Comparison of ENCODE assay signal across 14 cellular contexts in the genomic region with DNA sequence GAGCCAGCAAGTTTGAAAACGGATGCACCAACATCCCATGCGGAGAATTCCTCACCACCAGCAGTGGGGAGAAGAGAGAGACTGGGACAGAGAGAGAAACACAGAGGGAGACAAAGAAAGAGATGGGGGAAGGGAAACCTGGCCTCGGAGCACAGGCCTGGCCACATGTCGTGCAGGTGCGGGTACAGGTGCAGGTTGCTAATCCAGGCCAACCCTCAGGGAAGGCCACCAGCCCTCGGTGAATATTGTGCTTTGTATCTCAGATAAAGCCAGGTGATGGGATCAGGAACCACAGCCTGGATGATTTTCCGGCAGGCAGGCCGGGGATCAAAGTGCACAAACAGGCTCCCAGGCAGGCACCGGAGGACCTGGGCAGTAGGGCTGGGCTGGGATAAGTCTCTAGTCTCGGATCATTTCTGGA. TPM values are rescaled to one million over a fixed set of nuclear protein-coding genes. Genes with fewer than 3 reads are reported as not detected.
DNase-seq lines count a peak whose midpoint lies in the region; ATAC-seq, FAIRE-seq and TF ChIP-seq lines count a peak whose summit lies in the region.
"Had no signal": no experiment of that assay in that cellular context is flagged by ENCODE, and none has a peak within 500 bp of the region (broad histone marks: within the 10 kb centered on the region; RNA-seq: fewer than 3 reads in every experiment).

No MANE protein-coding gene starts in this region.

- H3K27ac Mint-ChIP-seq in HFFc6 (peak overlapping the region; percentile 79), WTC11 (peak overlapping the region; percentile 99)

- POLR2A ChIA-PET in WTC11 (lab: Charles Lee) = no interaction called here

- FAIRE-seq in small intestine (lab: Jason Lieb, UNC) = no peak
- FAIRE-seq: GM18507 had no signal

- peak overlapping the region; percentile 84 for H3K9ac ChIP-seq in iPS-20b (ENCODE audit: low read depth, low read length)

- 18 to 65% (median 28%) methylated on average over 10 of the region's 10 CpGs for WGBS in small intestine, 3 donors

- H3K4me1 Mint-ChIP-seq in HFFc6 (ENCODE audit: low read depth) (peaks cover 78% of the 10 kb centered on the region), WTC11 (peaks cover 60% of the 10 kb centered on the region)

- H3K4me1 ChIP-seq in iPS-20b (ENCODE audit: insufficient read depth, low read length) = peaks cover 40% of the 10 kb centered on the region; the same call in 1 of the 2 replicates
- peaks cover 10 to 13% of the 10 kb centered on the region in 2 donors for H3K4me1 ChIP-seq in small intestine (ENCODE audit: control insufficient read depth in 2 of 2, insufficient read depth in 1 of 2, low read depth in 1 of 2, low read length in 1 of 2)

- H3K36me3 Mint-ChIP-seq in HFFc6 (ENCODE audit: low read depth) (peaks cover 63% of the 10 kb centered on the region), WTC11 (peaks cover 15% of the 10 kb centered on the region)

- H3K9me3 Mint-ChIP-seq in HFFc6 (peaks cover 3% of the 10 kb centered on the region; the same call in 1 of the 2 replicates), WTC11 (peaks cover 13% of the 10 kb centered on the region)
- H3K9me3 Mint-ChIP-seq: naive thymus-derived CD8-positive, alpha-beta T cell had no signal

- H3K27me3 ChIP-seq in iPS-20b (ENCODE audit: insufficient read depth, low read length) (peaks cover 27% of the 10 kb centered on the region), small intestine (ENCODE audit: control insufficient read depth in 2 of 2, insufficient read depth in 2 of 2, low read length in 2 of 2) (no peaks in the 10 kb centered on the region)
- H3K27me3 ChIP-seq: gastrocnemius medialis had no signal

- H3K9me3 ChIP-seq in iPS-20b (ENCODE audit: insufficient read depth, low read depth, low read length) (no peaks in the 10 kb centered on the region), small intestine (ENCODE audit: control insufficient read depth, low read depth) (no peaks in the 10 kb centered on the region)
- H3K9me3 ChIP-seq: gastrocnemius medialis, tibial nerve had no signal

- CTCF ChIA-PET in WTC11 (lab: Charles Lee) = no interaction called here

- peak overlapping the region; percentile 50; the same call in 1 of the 2 replicates for H3K4me3 ChIP-seq in iPS-20b (ENCODE audit: low read length)
- H3K4me3 ChIP-seq in small intestine (ENCODE audit: low read depth in 1 of 2, low read length in 2 of 2) = no peak overlapping the region
- H3K4me3 ChIP-seq: gastrocnemius medialis had no signal

- peak; percentile 3 for ATAC-seq in WTC11
- no peak for ATAC-seq in activated CD4-positive, CD25-positive, alpha-beta regulatory T cell treated with anti-CD3 and anti-CD28 coated beads, Interleukin-2, amount 50 U/mL, for 24 hours
- ATAC-seq: gastrocnemius medialis; naive thymus-derived CD8-positive, alpha-beta T cell had no signal

- H3K27me3 Mint-ChIP-seq in HFFc6 (ENCODE audit: insufficient read depth) (peaks cover 4% of the 10 kb centered on the region), WTC11 (ENCODE audit: low read depth) (peaks cover 19% of the 10 kb centered on the region)

- H3K4me3 Mint-ChIP-seq in HFFc6 (peak overlapping the region; percentile 97), WTC11 (peak overlapping the region; percentile 44)

- TF ChIP-seq CTCF in HFFc6 (IDR thresholded peaks at IDR 0.05) (no peak), WTC11 (IDR thresholded peaks at IDR 0.05) (no peak)

- DNase-seq in HFFc6 = no peak
- DNase-seq in WTC11 (ENCODE audit: low spot score) = peak; percentile 39
- peak; percentile 95 for DNase-seq in small intestine
- DNase-seq in DMS114 treated with DMSO at 0.1 percent for 48 hours (lab: John Stamatoyannopoulos, UW; ENCODE audit: unreplicated experiment) = no peak
- DNase-seq in activated naive CD4-positive, alpha-beta T cell treated with anti-CD3 and anti-CD28 coated beads, Interleukin-2, amount 50 U/mL, for 16 hours = no peak
- no peak for DNase-seq in NCI-H345 (lab: John Stamatoyannopoulos, UW)
- DNase-seq: NCI-H524 treated with DMSO at 0.1 percent for 48 hours, T-helper 1 cell had no signal

- peaks cover 9% of the 10 kb centered on the region; the same call in 1 of the 2 replicates for H3K36me3 ChIP-seq in iPS-20b (ENCODE audit: insufficient read depth, low read depth, low read length)
- H3K36me3 ChIP-seq in small intestine (ENCODE audit: control insufficient read depth in 2 of 2, insufficient read depth in 2 of 2, low read length in 2 of 2) = no peaks in the 10 kb centered on the region
- H3K36me3 ChIP-seq: gastrocnemius medialis, tibial nerve had no signal

- H3K27ac ChIP-seq in iPS-20b (ENCODE audit: low read length) (peak overlapping the region; percentile 99), small intestine (ENCODE audit: low read depth in 1 of 2, low read length in 1 of 2) (peak overlapping the region; percentile 89 to 93)

TF ChIP-seq in WTC11, 78 proteins besides CTCF, POLR2A, EP300 and RAD21 (continues in another document):
- TF ChIP-seq KAT7 (CRISPR knock-in tag; IDR thresholded peaks at IDR 0.05; ENCODE audit: borderline replicate concordance) (no peak), ETV6 (CRISPR knock-in tag; IDR thresholded peaks at IDR 0.05) (peak; percentile 65; the same call in 1 of the 2 replicates), PRRX2 (CRISPR knock-in tag; IDR thresholded peaks at IDR 0.05) (0 out of 2 replicates have a peak, but pooled peaks have one; percentile 65), USF1 (CRISPR knock-in tag; IDR thresholded peaks at IDR 0.05) (0 out of 2 replicates have a peak, but pooled peaks have one; percentile 42)
- TF ChIP-seq, protein P1, sequence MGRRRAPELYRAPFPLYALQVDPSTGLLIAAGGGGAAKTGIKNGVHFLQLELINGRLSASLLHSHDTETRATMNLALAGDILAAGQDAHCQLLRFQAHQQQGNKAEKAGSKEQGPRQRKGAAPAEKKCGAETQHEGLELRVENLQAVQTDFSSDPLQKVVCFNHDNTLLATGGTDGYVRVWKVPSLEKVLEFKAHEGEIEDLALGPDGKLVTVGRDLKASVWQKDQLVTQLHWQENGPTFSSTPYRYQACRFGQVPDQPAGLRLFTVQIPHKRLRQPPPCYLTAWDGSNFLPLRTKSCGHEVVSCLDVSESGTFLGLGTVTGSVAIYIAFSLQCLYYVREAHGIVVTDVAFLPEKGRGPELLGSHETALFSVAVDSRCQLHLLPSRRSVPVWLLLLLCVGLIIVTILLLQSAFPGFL (CRISPR knock-in tag; IDR thresholded peaks at IDR 0.05; ENCODE audit: borderline replicate concordance) = no peak
- TF ChIP-seq, protein P2, sequence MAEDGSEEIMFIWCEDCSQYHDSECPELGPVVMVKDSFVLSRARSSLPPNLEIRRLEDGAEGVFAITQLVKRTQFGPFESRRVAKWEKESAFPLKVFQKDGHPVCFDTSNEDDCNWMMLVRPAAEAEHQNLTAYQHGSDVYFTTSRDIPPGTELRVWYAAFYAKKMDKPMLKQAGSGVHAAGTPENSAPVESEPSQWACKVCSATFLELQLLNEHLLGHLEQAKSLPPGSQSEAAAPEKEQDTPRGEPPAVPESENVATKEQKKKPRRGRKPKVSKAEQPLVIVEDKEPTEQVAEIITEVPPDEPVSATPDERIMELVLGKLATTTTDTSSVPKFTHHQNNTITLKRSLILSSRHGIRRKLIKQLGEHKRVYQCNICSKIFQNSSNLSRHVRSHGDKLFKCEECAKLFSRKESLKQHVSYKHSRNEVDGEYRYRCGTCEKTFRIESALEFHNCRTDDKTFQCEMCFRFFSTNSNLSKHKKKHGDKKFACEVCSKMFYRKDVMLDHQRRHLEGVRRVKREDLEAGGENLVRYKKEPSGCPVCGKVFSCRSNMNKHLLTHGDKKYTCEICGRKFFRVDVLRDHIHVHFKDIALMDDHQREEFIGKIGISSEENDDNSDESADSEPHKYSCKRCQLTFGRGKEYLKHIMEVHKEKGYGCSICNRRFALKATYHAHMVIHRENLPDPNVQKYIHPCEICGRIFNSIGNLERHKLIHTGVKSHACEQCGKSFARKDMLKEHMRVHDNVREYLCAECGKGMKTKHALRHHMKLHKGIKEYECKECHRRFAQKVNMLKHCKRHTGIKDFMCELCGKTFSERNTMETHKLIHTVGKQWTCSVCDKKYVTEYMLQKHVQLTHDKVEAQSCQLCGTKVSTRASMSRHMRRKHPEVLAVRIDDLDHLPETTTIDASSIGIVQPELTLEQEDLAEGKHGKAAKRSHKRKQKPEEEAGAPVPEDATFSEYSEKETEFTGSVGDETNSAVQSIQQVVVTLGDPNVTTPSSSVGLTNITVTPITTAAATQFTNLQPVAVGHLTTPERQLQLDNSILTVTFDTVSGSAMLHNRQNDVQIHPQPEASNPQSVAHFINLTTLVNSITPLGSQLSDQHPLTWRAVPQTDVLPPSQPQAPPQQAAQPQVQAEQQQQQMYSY (CRISPR knock-in tag; IDR thresholded peaks at IDR 0.05) = 0 out of 2 replicates have a peak, but pooled peaks have one; percentile 30

RNA-seq across cellular contexts. Expression of gene GAS6, which starts 3.8 kb away (rescaled TPM):
- 100 to 1,000 TPM; 669 to 813 (median 715) TPM for total RNA-seq in HFFc6 (2021; fragmentation: NEBNext Ultra II Directional; extraction: Animal tissue kit (Norgen Biotek cat#: 25700))
- total RNA-seq in WTC11 (2021) = 29.4 to 33.7 TPM (median 33.7 TPM) in 3 replicates
- 100 to 1,000 TPM in 2 of 3 donors, 10 to 100 TPM in 1; 69.2 to 136 (median 103) TPM for polyA plus RNA-seq in small intestine

Comparison
In these comparisons a context has a peak if more than half of its experiments do, and no peak if none do; other contexts are left out.
1. DNase-seq: peak in WTC11 (single experiment) and small intestine (single experiment); none in HFFc6 (single experiment), DMS114 treated with DMSO at 0.1 percent for 48 hours (single experiment), activated naive CD4-positive, alpha-beta T cell treated with anti-CD3 and anti-CD28 coated beads, Interleukin-2, amount 50 U/mL, for 16 hours (single experiment) and NCI-H345 (single experiment).
2. RNA of gene GAS6, which starts 3.8 kb away (total RNA-seq): 669 to 813 TPM in HFFc6; 29.4 to 33.7 TPM in WTC11; every median in the first group is over 10 times any median in the second.